In the genomic region with DNA sequence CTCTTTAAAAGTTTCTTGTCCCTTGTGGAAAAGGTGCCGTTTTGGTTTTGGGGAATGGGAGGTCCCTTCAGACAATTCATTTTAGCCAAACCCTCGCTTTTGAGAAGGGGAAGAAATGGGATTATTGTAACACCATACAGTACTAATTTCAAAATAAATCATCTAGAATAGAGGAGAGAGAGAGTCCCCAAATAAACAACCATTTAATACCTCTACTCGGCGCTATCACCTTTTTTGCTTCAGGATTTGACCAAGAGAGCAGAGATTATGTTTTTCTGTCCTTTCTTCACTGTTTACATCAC, we compare ENCODE assay signal across 8 cellular contexts. TPM values are rescaled to one million over a fixed set of nuclear protein-coding genes. Genes with fewer than 3 reads are reported as not detected.
A peak's percentile ranks its signal among the peaks of the same experiment; 100 is the strongest.
DNase-seq lines count a peak whose midpoint lies in the region; ATAC-seq and TF ChIP-seq lines count a peak whose summit lies in the region.

No MANE protein-coding gene starts in this region.

- peak overlapping the region; percentile 95 to 97 for H3K27ac Mint-ChIP-seq in T-cell

- no peak for TF ChIP-seq CTCF in GM12875 (IDR thresholded peaks at IDR 0.05; ENCODE audit: borderline replicate concordance, insufficient read depth, low read depth, low read length)
- TF ChIP-seq CTCF in fibroblast of the aortic adventitia (IDR thresholded peaks at IDR 0.05; ENCODE audit: insufficient read depth, low read length) = no peak

- no peak for ATAC-seq in T-cell (replicated peaks in 1 of 4)
- ATAC-seq in GM21576 (IDR thresholded peaks at IDR 0.05; ENCODE audit: unreplicated experiment) = no peak

- peaks cover 4% of the 10 kb centered on the region for H3K36me3 Mint-ChIP-seq in T-cell

- H3K9me3 Mint-ChIP-seq in T-cell = no peaks in the 10 kb centered on the region

- CTCF ChIA-PET in T-cell (lab: Charles Lee) = interaction anchor here in 1 of 2 donors (1.0 to 1.1 kb wide), 2 partner anchors 131 to 167 kb away, joined by 3 read pairs; no protein-coding TSS in a partner anchor

- no peak for DNase-seq in T-cell
- no peak for DNase-seq in fibroblast of the aortic adventitia (ENCODE audit: low read depth)
- DNase-seq in skeletal muscle cell (ENCODE audit: low read depth) = no peak
- DNase-seq in NCI-H2227 (lab: John Stamatoyannopoulos, UW; ENCODE audit: unreplicated experiment) = no peak
- DNase-seq in SHP77 treated with DMSO at 0.1 percent for 48 hours (lab: John Stamatoyannopoulos, UW) = no peak
- DNase-seq in DMS79 (lab: John Stamatoyannopoulos, UW) = no peak

- peak overlapping the region; percentile 79 for H3K4me3 ChIP-seq in GM12875 (ENCODE audit: low read depth, low read length)
- H3K4me3 ChIP-seq in fibroblast of the aortic adventitia (ENCODE audit: low read depth, low read length) = peak overlapping the region; percentile 91
- peak overlapping the region; percentile 82 for H3K4me3 ChIP-seq in skeletal muscle cell (ENCODE audit: low read depth, low read length)

- POLR2A ChIA-PET in T-cell (lab: Charles Lee) = interaction anchor here (0.5 to 1.0 kb wide), 3 partner anchors 34 to 135 kb away, joined by 3 to 12 read pairs (median 4); no protein-coding TSS in a partner anchor

- peaks cover 37 to 46% (median 43%) of the 10 kb centered on the region in 3 donors for H3K4me1 Mint-ChIP-seq in T-cell

- peaks cover 0 to 4% of the 10 kb centered on the region in 2 donors for H3K27me3 Mint-ChIP-seq in T-cell

- peak overlapping the region; percentile 94 to 99 (median 98) for H3K4me3 Mint-ChIP-seq in T-cell

RNA-seq across cellular contexts. Expression of gene RC3H1, which starts 0.8 kb away (rescaled TPM):
- total RNA-seq in T-cell (10 to 100 TPM; 39.9 to 52.1 (median 49.3) TPM), fibroblast of the aortic adventitia (ENCODE audit: low replicate concordance) (35.7 and 37.0 TPM in 2 replicates)
